Comparison of ENCODE assay signal across 1 cellular context in genomic region chr12:82314406-82314892, GRCh38.
A peak's percentile ranks its signal among the peaks of the same experiment; 100 is the strongest.
TF ChIP-seq lines count a peak whose summit lies in the region.

No MANE protein-coding gene starts in this region.

TF ChIP-seq in HepG2, 621 proteins besides CTCF, POLR2A, EP300 and RAD21 (continued from another document and continues in another):
- TF ChIP-seq ZNF609 (CRISPR knock-in tag; IDR thresholded peaks at IDR 0.05; ENCODE audit: borderline replicate concordance), result no peak
- peak; percentile 39; the same call in 1 of the 2 replicates for TF ChIP-seq FOXO1 (CRISPR knock-in tag; IDR thresholded peaks at IDR 0.05)
- no peak for TF ChIP-seq SRSF9 (IDR thresholded peaks at IDR 0.05; ENCODE audit: borderline replicate concordance, insufficient read depth, low read depth, low read length, poor library complexity, severe bottlenecking)
- peak; percentile 43; the same call in 1 of the 2 replicates for TF ChIP-seq HDAC2 (CRISPR knock-in tag; IDR thresholded peaks at IDR 0.05)
- no peak for TF ChIP-seq SALL2 (CRISPR knock-in tag; IDR thresholded peaks at IDR 0.05)
- TF ChIP-seq TBX2 (CRISPR knock-in tag; IDR thresholded peaks at IDR 0.05; ENCODE audit: borderline replicate concordance), result peak; percentile 49; the same call in 1 of the 2 replicates
- no peak for TF ChIP-seq SNAPC5 (CRISPR knock-in tag; IDR thresholded peaks at IDR 0.05; ENCODE audit: borderline replicate concordance)
- TF ChIP-seq CREBL2 (CRISPR knock-in tag; IDR thresholded peaks at IDR 0.05; ENCODE audit: borderline replicate concordance), result no peak
- 0 out of 4 replicates have a peak, but pooled peaks of 1 of the 2 experiments have one; percentile 36 for TF ChIP-seq KLF16 (CRISPR knock-in tag; IDR thresholded peaks at IDR 0.05)
- no peak for TF ChIP-seq ZNF260 (CRISPR knock-in tag; IDR thresholded peaks at IDR 0.05; ENCODE audit: borderline replicate concordance, low read depth)
- no peak for TF ChIP-seq HNRNPH1 (optimal IDR thresholded peaks at IDR 0.05; ENCODE audit: low read depth, low read length)
- no peak for TF ChIP-seq EHMT2 (IDR thresholded peaks at IDR 0.05; ENCODE audit: borderline replicate concordance, low read depth, low read length)
- no peak for TF ChIP-seq ZNF552 (CRISPR knock-in tag; IDR thresholded peaks at IDR 0.05; ENCODE audit: borderline replicate concordance)
- TF ChIP-seq ZNF512B (CRISPR knock-in tag; IDR thresholded peaks at IDR 0.05; ENCODE audit: borderline replicate concordance), result no peak
- TF ChIP-seq HNF1B (CRISPR knock-in tag; IDR thresholded peaks at IDR 0.05), result no peak
- no peak for TF ChIP-seq BORCS8-MEF2B (CRISPR knock-in tag; IDR thresholded peaks at IDR 0.05)
- TF ChIP-seq ZZZ3 (CRISPR knock-in tag; IDR thresholded peaks at IDR 0.05; ENCODE audit: borderline replicate concordance), result no peak
- no peak for TF ChIP-seq FOXJ3 (CRISPR knock-in tag; IDR thresholded peaks at IDR 0.05; ENCODE audit: borderline replicate concordance)
- TF ChIP-seq HOMEZ (CRISPR knock-in tag; IDR thresholded peaks at IDR 0.05; ENCODE audit: low read depth), result no peak
- no peak for TF ChIP-seq NR2F2 (IDR thresholded peaks at IDR 0.05; ENCODE audit: borderline replicate concordance, low read depth)
- TF ChIP-seq ZNF687 (CRISPR knock-in tag; IDR thresholded peaks at IDR 0.05), result peak; percentile 51
- TF ChIP-seq PCBP2 (optimal IDR thresholded peaks at IDR 0.05; ENCODE audit: low read depth, low read length, poor library complexity, severe bottlenecking), result no peak
- 0 out of 2 replicates have a peak, but pooled peaks have one; percentile 6 for TF ChIP-seq BCL6 (CRISPR knock-in tag; IDR thresholded peaks at IDR 0.05)
- no peak for TF ChIP-seq RFXAP (CRISPR knock-in tag; IDR thresholded peaks at IDR 0.05; ENCODE audit: borderline replicate concordance)
- no peak for TF ChIP-seq GFI1 (CRISPR knock-in tag; IDR thresholded peaks at IDR 0.05; ENCODE audit: borderline replicate concordance)
- peak; percentile 18; the same call in 1 of the 2 replicates for TF ChIP-seq RARA (CRISPR knock-in tag; IDR thresholded peaks at IDR 0.05)
- TF ChIP-seq JUN (CRISPR knock-in tag; IDR thresholded peaks at IDR 0.05), result no peak
- no peak for TF ChIP-seq NFIB (CRISPR knock-in tag; IDR thresholded peaks at IDR 0.05; ENCODE audit: borderline replicate concordance)
- no peak for TF ChIP-seq ZNF567 (CRISPR knock-in tag; IDR thresholded peaks at IDR 0.05; ENCODE audit: borderline replicate concordance)
- TF ChIP-seq NFYB (CRISPR knock-in tag; IDR thresholded peaks at IDR 0.05), result no peak
- TF ChIP-seq ZNF607 (CRISPR knock-in tag; IDR thresholded peaks at IDR 0.05; ENCODE audit: borderline replicate concordance), result peak; percentile 61; the same call in 1 of the 2 replicates
- no peak for TF ChIP-seq ZBTB34 (CRISPR knock-in tag; IDR thresholded peaks at IDR 0.05)
- TF ChIP-seq GATAD2A (CRISPR knock-in tag; IDR thresholded peaks at IDR 0.05), result peak; percentile 36; the same call in 1 of the 2 replicates
- TF ChIP-seq GLI4 (CRISPR knock-in tag; IDR thresholded peaks at IDR 0.05; ENCODE audit: borderline replicate concordance), result no peak
- TF ChIP-seq BRD4 (CRISPR knock-in tag; IDR thresholded peaks at IDR 0.05), result no peak
- TF ChIP-seq NR2F1 (CRISPR knock-in tag; IDR thresholded peaks at IDR 0.05), result no peak
- no peak for TF ChIP-seq KDM3A (CRISPR knock-in tag; IDR thresholded peaks at IDR 0.05; ENCODE audit: low read depth)
- TF ChIP-seq ZFYVE20 (CRISPR knock-in tag; IDR thresholded peaks at IDR 0.05; ENCODE audit: borderline replicate concordance, low read depth), result no peak
- peak; percentile 55; the same call in 1 of the 2 replicates for TF ChIP-seq ZGPAT (CRISPR knock-in tag; IDR thresholded peaks at IDR 0.05)
- no peak for TF ChIP-seq ZFAT (CRISPR knock-in tag; conservative IDR thresholded peaks at IDR 0.05)
- TF ChIP-seq ZBTB44 (CRISPR knock-in tag; IDR thresholded peaks at IDR 0.05), result no peak
